Comparison of ENCODE assay signal across 20 cellular contexts in genomic region chr12:79618848-79619404, GRCh38.
DNase-seq lines count a peak whose midpoint lies in the region; ATAC-seq, FAIRE-seq and TF ChIP-seq lines count a peak whose summit lies in the region.
"Had no signal": no experiment of that assay in that cellular context is flagged by ENCODE, and none has a peak within 500 bp of the region (broad histone marks: within the 10 kb centered on the region; RNA-seq: fewer than 3 reads in every experiment).

No MANE protein-coding gene starts in this region.

- H2AK9ac ChIP-seq in IMR-90 (replicated peaks; ENCODE audit: low read depth, low read length, poor library complexity) = no peak overlapping the region

- no peak overlapping the region for H3K4ac ChIP-seq in IMR-90 (ENCODE audit: low read depth, low read length)

- in situ Hi-C loops in Caki2 (cut with HindIII; ENCODE audit: low pct_unique_long_range_greater_than_20kb, low sequenced_read_pairs) = loop anchor here (5.0 kb wide), 1 partner anchor 52 kb away; no protein-coding TSS in a partner anchor
- in situ Hi-C loops in IMR-90 (cut with MboI; ENCODE audit: low sequenced_read_pairs) = no loop called here
- in situ Hi-C loops in brain microvascular endothelial cell (cut with HindIII; ENCODE audit: low pct_ligation_motif_present, low sequenced_read_pairs) = no loop called here

- H2AFZ ChIP-seq in IMR-90 (replicated peaks; ENCODE audit: low read length, poor library complexity) = no peak overlapping the region

- no peak overlapping the region for H2BK20ac ChIP-seq in IMR-90 (ENCODE audit: low read depth, low read length)

- no peak for TF ChIP-seq RAD21 in IMR-90 (IDR thresholded peaks at IDR 0.05; ENCODE audit: low read length)

- H3K27ac Mint-ChIP-seq in natural killer cell = no peak overlapping the region

- WGBS in IMR-90 (ENCODE audit: extremely low coverage in 2 of 2, insufficient read length in 1 of 2), 2 experiments = no CpG with 5 or more reads among the region's 2 CpGs

- peaks cover 9% of the 10 kb centered on the region for H3K9me1 ChIP-seq in IMR-90 (ENCODE audit: insufficient read depth, low read length)

- no peak overlapping the region for H3K4me3 Mint-ChIP-seq in natural killer cell

- H2BK15ac ChIP-seq in IMR-90 (ENCODE audit: low read depth, low read length) = no peak overlapping the region

- no peak overlapping the region for H2BK120ac ChIP-seq in IMR-90 (ENCODE audit: low read depth, low read length)

- H4K91ac ChIP-seq in IMR-90 (ENCODE audit: insufficient read depth, low read depth, low read length) = no peak overlapping the region

- no peaks in the 10 kb centered on the region for H3K36me3 Mint-ChIP-seq in natural killer cell

- no peak overlapping the region for H4K8ac ChIP-seq in IMR-90 (ENCODE audit: low read depth in 2 of 2, low read length in 2 of 2)

- H3K36me3 ChIP-seq in IMR-90 (ENCODE audit: control insufficient read depth, insufficient read depth, low read length) (peaks cover 10% of the 10 kb centered on the region), brain microvascular endothelial cell (replicated peaks) (peaks cover 7% of the 10 kb centered on the region), kidney (ENCODE audit: control insufficient read depth in 1 of 2, insufficient read depth in 2 of 2, low read length in 2 of 2) (peaks cover 3 to 18% of the 10 kb centered on the region in 2 donors)
- H3K36me3 ChIP-seq: BE2C had no signal

- ATAC-seq in IMR-90 (ENCODE audit: low read depth) = no peak
- ATAC-seq in HG02852 (IDR thresholded peaks at IDR 0.05; ENCODE audit: unreplicated experiment) = no peak
- no peak for ATAC-seq in natural killer cell
- no peak for ATAC-seq in sciatic nerve
- ATAC-seq: activated CD4-positive, CD25-positive, alpha-beta regulatory T cell treated with anti-CD3 and anti-CD28 coated beads, Interleukin-2, amount 50 U/mL, for 24 hours; upper lobe of right lung had no signal

- dilution Hi-C loops in IMR-90 (cut with HindIII; ENCODE audit: low sequenced_read_pairs, unreplicated experiment) = no loop called here

- no peak overlapping the region for H3K23ac ChIP-seq in IMR-90 (ENCODE audit: low read depth, low read length)

- no peaks in the 10 kb centered on the region for H3K9me3 Mint-ChIP-seq in natural killer cell

- BruUV-seq in IMR-90 (replicated peaks; lab: Mats Ljungman, UMichigan) = no TSS peak

- TF ChIP-seq CTCF in IMR-90 (conservative IDR thresholded peaks at IDR 0.05; ENCODE audit: low read depth, low read length) = no peak
- TF ChIP-seq CTCF in brain microvascular endothelial cell (IDR thresholded peaks at IDR 0.05; ENCODE audit: low read depth, low read length, missing control alignments) = no peak
- no peak for TF ChIP-seq CTCF in kidney (IDR thresholded peaks at IDR 0.05; ENCODE audit: borderline replicate concordance, extremely low read depth, insufficient read depth)
- no peak for TF ChIP-seq CTCF in natural killer cell (IDR thresholded peaks at IDR 0.05)

- peak overlapping the region; percentile 20 for H2BK5ac ChIP-seq in IMR-90 (ENCODE audit: low read depth, low read length, poor library complexity, severe bottlenecking)

- no peaks in the 10 kb centered on the region for H3K27me3 ChIP-seq in IMR-90 (ENCODE audit: control insufficient read depth, insufficient read depth, low read length)
- no peaks in the 10 kb centered on the region for H3K27me3 ChIP-seq in brain microvascular endothelial cell (replicated peaks)
- H3K27me3 ChIP-seq: upper lobe of right lung had no signal

- intact Hi-C loops in IMR-90 (cut with micrococcal nuclease) = no loop called here
- intact Hi-C loops in kidney (cut with DNase I) = no loop called here
- intact Hi-C loops in natural killer cell (cut with micrococcal nuclease) = no loop called here
- intact Hi-C loops in sciatic nerve (cut with DNase I) = no loop called here

- no peaks in the 10 kb centered on the region for H3K27me3 Mint-ChIP-seq in natural killer cell (ENCODE audit: low read depth in 2 of 2)

- POLR2A ChIA-PET in IMR-90 (lab: Charles Lee; ENCODE audit: unreplicated experiment) = no interaction called here

- H3K4me3 ChIP-seq in IMR-90 (ENCODE audit: insufficient read depth, low read depth, low read length) (no peak overlapping the region), brain microvascular endothelial cell (ENCODE audit: low read depth, low read length) (no peak overlapping the region), kidney (ENCODE audit: low read length in 2 of 2) (no peak overlapping the region)
- H3K4me3 ChIP-seq: skin epidermis, upper lobe of right lung had no signal

- TF ChIP-seq POLR2A in IMR-90 (IDR thresholded peaks at IDR 0.05; ENCODE audit: low read depth, low read length) = no peak

- H3K18ac ChIP-seq in IMR-90 (ENCODE audit: low read depth, low read length) = no peak overlapping the region

- DNase-seq in Caki2 (ENCODE audit: low read depth) (peak; percentile 29), IMR-90 (peak; percentile 75), brain microvascular endothelial cell (peak; percentile 77), kidney (no peak), HuH-7 (ENCODE audit: low spot score) (no peak), natural killer cell (no peak), sciatic nerve (ENCODE audit: low spot score) (no peak)
- DNase-seq: activated naive CD4-positive, alpha-beta T cell; BE2C; DMS53; effector CD4-positive, alpha-beta T cell; NCI-H1694; NCI-H510A; nucleus accumbens; OCI-M1; stimulated activated naive CD4-positive, alpha-beta T cell; upper lobe of right lung had no signal

- H3K4me1 Mint-ChIP-seq in natural killer cell = no peaks in the 10 kb centered on the region

- no peaks in the 10 kb centered on the region for H4K20me1 ChIP-seq in IMR-90 (ENCODE audit: insufficient read depth, low read length)

- H3K9ac ChIP-seq in IMR-90 (ENCODE audit: low read depth, low read length) (no peak overlapping the region), kidney (ENCODE audit: low read length in 2 of 2) (no peak overlapping the region)

- peaks cover 25 to 49% of the 10 kb centered on the region in 2 experiments for H3K79me1 ChIP-seq in IMR-90 (ENCODE audit: low read depth in 1 of 2, low read length in 2 of 2)

- H2AK5ac ChIP-seq in IMR-90 (ENCODE audit: low read depth, low read length) = no peak overlapping the region

- CTCF ChIA-PET in IMR-90 (lab: Yijun Ruan, JAX) = no interaction called here

- H4K5ac ChIP-seq in IMR-90 (ENCODE audit: low read depth, low read length) = no peak overlapping the region

- H3K27ac ChIP-seq in IMR-90 (ENCODE audit: insufficient read depth, low read length) (no peak overlapping the region), brain microvascular endothelial cell (peak overlapping the region; percentile 38), kidney (ENCODE audit: low read depth in 2 of 2, low read length in 2 of 2) (no peak overlapping the region)
- H3K27ac ChIP-seq: skin epidermis, upper lobe of right lung had no signal

- no peak overlapping the region; the same call in 1 of the 2 replicates for H3K14ac ChIP-seq in IMR-90 (replicated peaks; ENCODE audit: low read depth, low read length)

- H3K9me3 ChIP-seq in IMR-90 (ENCODE audit: control insufficient read depth, insufficient read depth, low read length) (no peaks in the 10 kb centered on the region), kidney (ENCODE audit: control insufficient read depth in 1 of 2, low read length in 2 of 2) (no peaks in the 10 kb centered on the region)
- H3K9me3 ChIP-seq: BE2C, upper lobe of right lung had no signal

- FAIRE-seq in kidney (lab: Jason Lieb, UNC) = peak; percentile 29

- H3K56ac ChIP-seq in IMR-90 (ENCODE audit: extremely low read depth, insufficient read depth, low read length) = no peak overlapping the region

- no peak overlapping the region for H3K4me2 ChIP-seq in IMR-90 (ENCODE audit: low read depth, low read length)

- no peaks in the 10 kb centered on the region for H3K4me1 ChIP-seq in IMR-90 (ENCODE audit: control insufficient read depth, insufficient read depth, low read length)
- no peaks in the 10 kb centered on the region for H3K4me1 ChIP-seq in kidney (ENCODE audit: control insufficient read depth in 1 of 2, insufficient read depth in 1 of 2, low read depth in 1 of 2, low read length in 2 of 2)
- H3K4me1 ChIP-seq: BE2C, upper lobe of right lung had no signal

TF ChIP-seq in IMR-90, 13 proteins besides CTCF, POLR2A, EP300 and RAD21:
- TF ChIP-seq CEBPB (IDR thresholded peaks at IDR 0.05; ENCODE audit: low read depth, low read length) = peak; percentile 72
- TF ChIP-seq MXI1 (IDR thresholded peaks at IDR 0.05; ENCODE audit: borderline replicate concordance, low read depth, low read length) = no peak
- peak; percentile 8; the same call in 1 of the 2 replicates for TF ChIP-seq BHLHE40 (IDR thresholded peaks at IDR 0.05; ENCODE audit: low read depth, low read length)
- TF ChIP-seq MAFK (IDR thresholded peaks at IDR 0.05; ENCODE audit: low read depth, low read length) = no peak
- no peak for TF ChIP-seq NFE2L2 (IDR thresholded peaks at IDR 0.05; ENCODE audit: low read depth, low read length)
- TF ChIP-seq FOS (IDR thresholded peaks at IDR 0.05; ENCODE audit: low read depth, low read length) = peak; percentile 49; the same call in 1 of the 2 replicates
- no peak for TF ChIP-seq RFX5 (IDR thresholded peaks at IDR 0.05; ENCODE audit: low read depth, low read length)
- no peak for TF ChIP-seq RCOR1 (IDR thresholded peaks at IDR 0.05; ENCODE audit: insufficient replicate concordance, low read length)
- no peak for TF ChIP-seq MAZ (IDR thresholded peaks at IDR 0.05; ENCODE audit: borderline replicate concordance, low read depth, low read length)
- no peak for TF ChIP-seq SMC3 (IDR thresholded peaks at IDR 0.05; ENCODE audit: low read depth, low read length)
- no peak for TF ChIP-seq ELK1 (IDR thresholded peaks at IDR 0.05; ENCODE audit: borderline replicate concordance, low read depth, low read length)
- no peak for TF ChIP-seq USF2 (IDR thresholded peaks at IDR 0.05; ENCODE audit: low read depth, low read length)
- no peak for TF ChIP-seq CHD1 (IDR thresholded peaks at IDR 0.05; ENCODE audit: low read depth, low read length)
TF ChIP-seq in IMR-90: peak in this region for 3.

Comparison
In these comparisons a context has a peak if more than half of its experiments do, and no peak if none do; other contexts are left out.
1. DNase-seq: peak in Caki2 (single experiment), IMR-90 (single experiment) and brain microvascular endothelial cell (single experiment); none in kidney (single experiment), HuH-7 (single experiment), natural killer cell (single experiment) and sciatic nerve (single experiment).